1 cellular context compared by ENCODE assay signal in the genomic region with DNA sequence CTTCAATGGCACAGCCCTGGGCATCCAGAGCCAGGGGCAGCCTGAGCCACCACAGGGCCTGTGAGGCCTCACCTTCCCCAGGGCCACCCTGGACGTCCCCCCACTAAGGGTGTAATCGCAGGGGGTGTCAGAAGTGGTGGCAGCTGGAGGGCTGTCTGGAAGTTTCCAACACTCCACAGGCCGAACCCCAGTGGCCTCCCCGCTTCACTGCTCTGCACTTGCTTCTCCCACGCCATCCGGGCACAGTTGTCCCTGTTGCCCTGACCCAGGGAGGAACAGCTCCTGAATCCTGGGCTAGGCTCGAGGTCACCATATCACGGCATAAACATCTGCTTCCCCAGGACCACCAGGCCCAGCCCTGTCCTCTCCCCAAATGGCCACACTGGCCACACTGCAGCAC.
TF ChIP-seq lines count a peak whose summit lies in the region.

No MANE protein-coding gene starts in this region.

TF ChIP-seq in WTC11, 78 proteins besides CTCF, POLR2A, EP300 and RAD21 (continued from another document):
- TF ChIP-seq, protein P1, sequence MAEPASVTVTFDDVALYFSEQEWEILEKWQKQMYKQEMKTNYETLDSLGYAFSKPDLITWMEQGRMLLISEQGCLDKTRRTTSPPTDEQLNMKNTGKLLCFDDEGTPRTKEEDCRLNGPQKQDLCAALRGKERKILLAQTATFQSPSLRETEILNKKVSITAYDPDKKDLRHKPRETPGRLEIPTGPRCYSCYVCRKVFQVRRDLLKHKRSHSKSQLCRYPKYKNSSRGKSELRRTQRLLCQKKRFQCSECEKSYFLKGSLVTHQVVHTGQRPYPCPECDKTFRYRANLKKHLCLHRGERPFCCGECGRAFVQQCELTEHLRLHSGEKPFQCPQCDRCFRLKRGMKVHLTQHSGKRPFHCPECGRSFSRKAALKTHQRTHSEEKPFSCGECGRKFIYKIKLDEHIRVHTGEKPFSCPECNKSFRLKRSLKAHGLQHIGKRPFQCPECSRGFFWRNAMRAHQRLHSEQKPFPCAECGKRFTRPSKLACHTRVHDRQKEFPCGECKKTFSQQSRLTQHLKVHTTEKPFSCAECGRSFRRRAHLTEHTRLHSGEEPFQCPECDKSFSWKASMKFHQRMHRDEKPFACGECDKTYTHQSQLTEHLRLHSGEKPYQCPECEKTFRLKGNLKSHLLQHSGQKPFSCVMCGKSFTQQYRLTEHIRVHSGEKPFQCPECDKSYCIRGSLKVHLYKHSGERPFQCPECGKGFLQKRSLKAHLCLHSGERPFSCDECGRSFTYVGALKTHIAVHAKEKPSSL (CRISPR knock-in tag; conservative IDR thresholded peaks at IDR 0.05) = no peak
